8 cellular contexts compared by ENCODE assay signal in genomic region chrX:57121162-57121741, GRCh38. TPM values are rescaled to one million over a fixed set of nuclear protein-coding genes. Genes with fewer than 3 reads are reported as not detected.
DNase-seq lines count a peak whose midpoint lies in the region; TF ChIP-seq lines count a peak whose summit lies in the region.

TSS of gene SPIN2B (minus strand) at chrX:57121548.

- H3K27ac ChIP-seq in SJCRH30 (peak within 1 kb of the TSS; percentile 88), suprapubic skin (peak within 1 kb of the TSS; percentile 72)

- H3K4me1 ChIP-seq in SJCRH30 = no peaks in the 10 kb centered on the region
- H3K4me1 ChIP-seq in suprapubic skin = no peaks in the 10 kb centered on the region

- no peak for TF ChIP-seq EP300 in suprapubic skin (IDR thresholded peaks at IDR 0.05)

- no peaks in the 10 kb centered on the region for H3K27me3 ChIP-seq in H7 (ENCODE audit: control insufficient read depth, insufficient read depth, low read length)
- H3K27me3 ChIP-seq in SJCRH30 = no peaks in the 10 kb centered on the region
- no peaks in the 10 kb centered on the region for H3K27me3 ChIP-seq in suprapubic skin

- H3K36me3 ChIP-seq in H7 (replicated peaks; ENCODE audit: control insufficient read depth, insufficient read depth, low read length) = no peaks in the 10 kb centered on the region; the same call in 1 of the 2 replicates
- no peaks in the 10 kb centered on the region for H3K36me3 ChIP-seq in SJCRH30
- H3K36me3 ChIP-seq in suprapubic skin = no peaks in the 10 kb centered on the region

- H3K4me3 ChIP-seq in H7 (ENCODE audit: insufficient read depth, low read depth, low read length) = peak within 1 kb of the TSS; percentile 59
- H3K4me3 ChIP-seq in SJCRH30 = peak within 1 kb of the TSS; percentile 79
- H3K4me3 ChIP-seq in suprapubic skin = peak within 1 kb of the TSS; percentile 62

- H3K9me3 ChIP-seq in SJCRH30 (replicated peaks) (no peaks in the 10 kb centered on the region), suprapubic skin (no peaks in the 10 kb centered on the region)

- TF ChIP-seq POLR2A in suprapubic skin (IDR thresholded peaks at IDR 0.05) = no peak

- no peak for TF ChIP-seq CTCF in suprapubic skin (IDR thresholded peaks at IDR 0.05)

- 47% methylated on average over 33 of the region's 42 CpGs for WGBS in suprapubic skin

- peak; percentile 85 for DNase-seq in ELR (ENCODE audit: low read depth)
- peak; percentile 86 for DNase-seq in H7
- DNase-seq in M059J (ENCODE audit: low read depth) = peak; percentile 87
- peak; percentile 88 for DNase-seq in SJCRH30
- DNase-seq in activated gamma-delta T cell treated with anti-CD3 and anti-CD28 coated beads, Interleukin-2, amount 50 U/mL, for 16 hours (ENCODE audit: low read depth) = peak; percentile 56
- DNase-seq in germinal center (ENCODE audit: low spot score) = peak; percentile 83
- peak; percentile 19 for DNase-seq in non-pigmented ciliary epithelial cell (ENCODE audit: low read depth)
- DNase-seq in suprapubic skin (ENCODE audit: low spot score in 2 of 2) = peak; percentile 83 to 85

RNA-seq across cellular contexts. Expression of gene SPIN2B, which starts in this region (rescaled TPM):
- total RNA-seq in H7 (2014; rRNA removed; shearing (Covaris generic)) = 7.7 and 10.4 TPM in 2 replicates
- 12.0 and 15.3 TPM in 2 replicates for total RNA-seq in M059J (2014; rRNA removed; shearing (Covaris generic))
- 20.3 and 21.0 TPM in 2 replicates for total RNA-seq in SJCRH30 (2014; rRNA removed; shearing (Covaris generic))
- total RNA-seq in suprapubic skin = 10 to 100 TPM in 1 of 4 donors, 1 to 10 TPM in 3; 6.1 to 10.3 (median 8.3) TPM

Comparison
In these comparisons a context has a peak if more than half of its experiments do, and no peak if none do; other contexts are left out.
1. Peak in every context shown above with its lines: DNase-seq, H3K4me3 ChIP-seq and H3K27ac ChIP-seq.
2. DNase-seq: peak in every context shown above with its lines; median percentile 88 in SJCRH30; 87 in M059J; 86 in H7; 85 in ELR; 84 in suprapubic skin; 83 in germinal center; 56 in activated gamma-delta T cell treated with anti-CD3 and anti-CD28 coated beads, Interleukin-2, amount 50 U/mL, for 16 hours; 19 in non-pigmented ciliary epithelial cell.